In genomic region chr6:100553243-100553642, GRCh38 we compare ENCODE assay signal across 17 cellular contexts.
A peak's percentile ranks its signal among the peaks of the same experiment; 100 is the strongest.
DNase-seq lines count a peak whose midpoint lies in the region; TF ChIP-seq lines count a peak whose summit lies in the region.
"Had no signal": no experiment of that assay in that cellular context is flagged by ENCODE, and none has a peak within 500 bp of the region (broad histone marks: within the 10 kb centered on the region; RNA-seq: fewer than 3 reads in every experiment).

No MANE protein-coding gene starts in this region.

- intact Hi-C loops in activated CD4-positive, alpha-beta memory T cell treated with anti-CD3 and anti-CD28 coated beads for 36 hours (cut with micrococcal nuclease): no loop called here

- CTCF ChIA-PET in activated CD4-positive, alpha-beta memory T cell treated with anti-CD3 and anti-CD28 coated beads for 36 hours (lab: Charles Lee): no interaction called here

- 17% methylated on average over 1 of the region's 1 CpG for WGBS in hepatocyte (ENCODE audit: low lambda C conversion rate, missing lambda C conversion rate)

- no peak overlapping the region for H3K4me3 ChIP-seq in hepatocyte
- H3K4me3 ChIP-seq: body of pancreas, Peyer's patch, psoas muscle had no signal

- H3K9me3 Mint-ChIP-seq in nephron: no peaks in the 10 kb centered on the region
- H3K9me3 Mint-ChIP-seq in activated CD4-positive, alpha-beta memory T cell treated with anti-CD3 and anti-CD28 coated beads for 36 hours: no peaks in the 10 kb centered on the region
- H3K9me3 Mint-ChIP-seq: neural crest cell had no signal

- no peaks in the 10 kb centered on the region for H3K27me3 ChIP-seq in hepatocyte
- H3K27me3 ChIP-seq: body of pancreas, Peyer's patch had no signal

- H2AFZ ChIP-seq in hepatocyte: no peak overlapping the region

- DNase-seq in NCI-H2029 treated with DMSO at 0.1 percent for 48 hours (lab: John Stamatoyannopoulos, UW): peak; percentile 38
- DNase-seq in NCI-H2029 (lab: John Stamatoyannopoulos, UW): no peak
- peak; percentile 41 for DNase-seq in NCI-H1436 (lab: John Stamatoyannopoulos, UW)
- DNase-seq in SHP77 (lab: John Stamatoyannopoulos, UW): peak; percentile 35 to 54
- no peak for DNase-seq in hepatocyte (ENCODE audit: low spot score)
- no peak for DNase-seq in activated T-cell treated with anti-CD3 and anti-CD28 coated beads for 4 hours
- DNase-seq in activated CD4-positive, alpha-beta memory T cell treated with anti-CD3 and anti-CD28 coated beads for 36 hours: no peak
- DNase-seq: activated CD4-positive, alpha-beta T cell treated with anti-CD3 and anti-CD28 coated beads for 1 hour; body of pancreas; kidney; NCI-H187; Peyer's patch; psoas muscle; stimulated activated CD4-positive, alpha-beta T cell treated with anti-CD3 and anti-CD28 coated beads, Interleukin-4, amount 100 ng/mL, for 24 hours had no signal

- H4K20me1 ChIP-seq in hepatocyte (ENCODE audit: insufficient read depth, poor library complexity, severe bottlenecking): no peaks in the 10 kb centered on the region

- TF ChIP-seq CTCF in nephron (IDR thresholded peaks at IDR 0.05; ENCODE audit: unreplicated experiment in 3 of 3): no peak
- no peak for TF ChIP-seq CTCF in hepatocyte (IDR thresholded peaks at IDR 0.05; ENCODE audit: poor library complexity)

- POLR2A ChIA-PET in activated CD4-positive, alpha-beta memory T cell treated with anti-CD3 and anti-CD28 coated beads for 36 hours (lab: Charles Lee): no interaction called here

- H3K9me2 ChIP-seq in hepatocyte (replicated peaks; ENCODE audit: insufficient read depth): no peaks in the 10 kb centered on the region

- H3K4me1 Mint-ChIP-seq in nephron: peaks cover 21% of the 10 kb centered on the region
- no peaks in the 10 kb centered on the region for H3K4me1 Mint-ChIP-seq in activated CD4-positive, alpha-beta memory T cell treated with anti-CD3 and anti-CD28 coated beads for 36 hours (ENCODE audit: low read depth)
- H3K4me1 Mint-ChIP-seq: B cell had no signal

- peak overlapping the region; percentile 78 to 95 (median 85) for H3K27ac Mint-ChIP-seq in nephron
- H3K27ac Mint-ChIP-seq in activated CD4-positive, alpha-beta memory T cell treated with anti-CD3 and anti-CD28 coated beads for 36 hours: no peak overlapping the region
- H3K27ac Mint-ChIP-seq: B cell had no signal

- H3K36me3 Mint-ChIP-seq in nephron (ENCODE audit: low read depth): peaks cover 12% of the 10 kb centered on the region
- H3K36me3 Mint-ChIP-seq in activated CD4-positive, alpha-beta memory T cell treated with anti-CD3 and anti-CD28 coated beads for 36 hours: peaks cover 9% of the 10 kb centered on the region

- H3K4me3 Mint-ChIP-seq in nephron: no peak overlapping the region
- no peak overlapping the region for H3K4me3 Mint-ChIP-seq in activated CD4-positive, alpha-beta memory T cell treated with anti-CD3 and anti-CD28 coated beads for 36 hours
- H3K4me3 Mint-ChIP-seq: B cell, neural crest cell had no signal

- H3K27me3 Mint-ChIP-seq in nephron (ENCODE audit: low read depth): no peaks in the 10 kb centered on the region
- H3K27me3 Mint-ChIP-seq in activated CD4-positive, alpha-beta memory T cell treated with anti-CD3 and anti-CD28 coated beads for 36 hours: no peaks in the 10 kb centered on the region
- H3K27me3 Mint-ChIP-seq: B cell had no signal

- no peaks in the 10 kb centered on the region for H3K79me2 ChIP-seq in hepatocyte

- H3K4me1 ChIP-seq in hepatocyte (ENCODE audit: insufficient read depth): no peaks in the 10 kb centered on the region
- H3K4me1 ChIP-seq: body of pancreas, Peyer's patch, psoas muscle had no signal

- no peaks in the 10 kb centered on the region for H3K9me3 ChIP-seq in hepatocyte (ENCODE audit: low read depth)
- H3K9me3 ChIP-seq: body of pancreas, Peyer's patch, psoas muscle had no signal

- no peak overlapping the region for H3K4me2 ChIP-seq in hepatocyte

- no peak overlapping the region for H3K27ac ChIP-seq in hepatocyte
- H3K27ac ChIP-seq: body of pancreas, Peyer's patch, psoas muscle had no signal

- H3K36me3 ChIP-seq in hepatocyte (replicated peaks; ENCODE audit: insufficient read depth, low read depth): no peaks in the 10 kb centered on the region
- H3K36me3 ChIP-seq: Peyer's patch had no signal

Comparison
In these comparisons a context has a peak if more than half of its experiments do, and no peak if none do; other contexts are left out.
1. DNase-seq: peak in NCI-H2029 treated with DMSO at 0.1 percent for 48 hours (single experiment), NCI-H1436 (single experiment) and SHP77 (2 of 2); none in NCI-H2029 (single experiment), hepatocyte (single experiment), activated T-cell treated with anti-CD3 and anti-CD28 coated beads for 4 hours (single experiment) and activated CD4-positive, alpha-beta memory T cell treated with anti-CD3 and anti-CD28 coated beads for 36 hours (single experiment).